ENCODE assay signal across 1 cellular context in the genomic region with DNA sequence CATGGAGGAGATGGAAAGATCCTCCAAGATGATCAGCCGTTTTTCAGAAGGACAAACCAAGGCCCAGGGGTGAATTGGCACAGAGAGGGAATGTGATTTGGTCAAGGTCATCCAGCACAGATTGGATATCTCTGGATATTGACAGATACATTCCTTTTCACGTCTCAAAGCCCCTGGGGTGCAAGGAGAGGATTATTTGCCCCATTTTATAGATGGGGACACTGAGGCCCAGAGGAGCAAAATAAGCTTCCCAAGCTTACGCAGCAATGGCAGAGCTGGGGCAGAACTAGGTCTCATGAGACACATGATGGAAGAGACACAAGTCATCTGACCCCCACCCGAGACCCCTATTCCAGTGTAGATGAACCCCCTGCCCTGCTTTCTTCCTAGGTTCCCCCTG.
A peak's percentile ranks its signal among the peaks of the same experiment; 100 is the strongest.
TF ChIP-seq lines count a peak whose summit lies in the region.

No MANE protein-coding gene starts in this region.

TF ChIP-seq in H1, 55 proteins besides CTCF, POLR2A, EP300 and RAD21:
- TF ChIP-seq CBX5 (IDR thresholded peaks at IDR 0.05; ENCODE audit: low read depth, low read length) (no peak), PHF8 (conservative IDR thresholded peaks at IDR 0.05; ENCODE audit: low read depth, low read length) (no peak), JUND (IDR thresholded peaks at IDR 0.05; ENCODE audit: low read length) (no peak), SRF (IDR thresholded peaks at IDR 0.05; ENCODE audit: low read depth, low read length) (no peak), POLR2AphosphoS5 (IDR thresholded peaks at IDR 0.05; ENCODE audit: low read depth, low read length) (no peak), SIRT6 (IDR thresholded peaks at IDR 0.05; ENCODE audit: low read length) (no peak), SIN3A (conservative IDR thresholded peaks at IDR 0.05 in 1 of 2, IDR thresholded peaks at IDR 0.05 in 1 of 2; ENCODE audit: low read depth in 1 of 2, low read length in 2 of 2) (no peak), KDM1A (IDR thresholded peaks at IDR 0.05; ENCODE audit: borderline replicate concordance, low read length) (peak; percentile 75; the same call in 1 of the 2 replicates), TAF7 (optimal IDR thresholded peaks at IDR 0.05; ENCODE audit: borderline replicate concordance, low read depth, low read length) (no peak), ASH2L (IDR thresholded peaks at IDR 0.05; ENCODE audit: low read length) (no peak), MAFK (IDR thresholded peaks at IDR 0.05; ENCODE audit: low read depth, low read length) (no peak), HDAC2 (IDR thresholded peaks at IDR 0.05; ENCODE audit: borderline replicate concordance in 1 of 2, low read depth in 2 of 2, low read length in 2 of 2) (0 out of 4 replicates have a peak, but pooled peaks of 1 of the 2 experiments have one; percentile 31)
